Comparison of ENCODE assay signal across 18 cellular contexts in genomic region chr3:133531981-133532380, GRCh38. TPM values are rescaled to one million over a fixed set of nuclear protein-coding genes. Genes with fewer than 3 reads are reported as not detected.
DNase-seq lines count a peak whose midpoint lies in the region; ATAC-seq and TF ChIP-seq lines count a peak whose summit lies in the region.
"Had no signal": no experiment of that assay in that cellular context is flagged by ENCODE, and none has a peak within 500 bp of the region (broad histone marks: within the 10 kb centered on the region; RNA-seq: fewer than 3 reads in every experiment).

No MANE protein-coding gene starts in this region.

- H3K4me3 ChIP-seq in mesenchymal stem cell (ENCODE audit: insufficient read depth in 1 of 2, low read depth in 1 of 2, low read length in 2 of 2) = no peak overlapping the region

- H3K14ac ChIP-seq in mesenchymal stem cell (ENCODE audit: low read length in 2 of 2) = no peak overlapping the region

- peaks cover 5% of the 10 kb centered on the region for H3K9me3 ChIP-seq in mesenchymal stem cell (ENCODE audit: control insufficient read depth, low read length)

- H3K4me1 Mint-ChIP-seq in chondrocyte (ENCODE audit: low read depth) = peaks cover 33% of the 10 kb centered on the region
- no peaks in the 10 kb centered on the region for H3K4me1 Mint-ChIP-seq in natural killer cell
- H3K4me1 Mint-ChIP-seq: activated naive CD8-positive, alpha-beta T cell treated with anti-CD3 and anti-CD28 coated beads for 36 hours; central memory CD8-positive, alpha-beta T cell had no signal

- H3K27ac Mint-ChIP-seq in chondrocyte (ENCODE audit: unreplicated experiment) = peak overlapping the region; percentile 63
- H3K27ac Mint-ChIP-seq in natural killer cell = no peak overlapping the region
- H3K27ac Mint-ChIP-seq: activated naive CD8-positive, alpha-beta T cell treated with anti-CD3 and anti-CD28 coated beads for 36 hours; naive thymus-derived CD4-positive, alpha-beta T cell; stimulated activated naive CD8-positive, alpha-beta T cell treated with anti-CD3 and anti-CD28 coated beads, Interleukin-15, Interleukin-2, amounts not matched to agents 100 ng/mL and 50 ng/mL, for 24 hours had no signal

- H3K79me1 ChIP-seq in mesenchymal stem cell (replicated peaks; ENCODE audit: low read length, poor library complexity, severe bottlenecking) = no peaks in the 10 kb centered on the region

- H3K36me3 Mint-ChIP-seq in chondrocyte (ENCODE audit: low read depth) (no peaks in the 10 kb centered on the region), natural killer cell (no peaks in the 10 kb centered on the region)
- H3K36me3 Mint-ChIP-seq: activated naive CD8-positive, alpha-beta T cell treated with anti-CD3 and anti-CD28 coated beads for 36 hours had no signal

- H2BK120ac ChIP-seq in mesenchymal stem cell (ENCODE audit: low read depth, low read length) = peak overlapping the region; percentile 54

- WGBS in mesenchymal stem cell = 22% methylated on average over 4 of the region's 5 CpGs

- H4K8ac ChIP-seq in mesenchymal stem cell (ENCODE audit: low read length) = no peak overlapping the region

- H2BK12ac ChIP-seq in mesenchymal stem cell (ENCODE audit: low read length in 2 of 2) = peak overlapping the region; percentile 41 to 90

- H2BK5ac ChIP-seq in mesenchymal stem cell (ENCODE audit: low read depth, low read length, poor library complexity, severe bottlenecking) = no peak overlapping the region

- intact Hi-C loops in natural killer cell (cut with micrococcal nuclease) = no loop called here

- H3K9me3 Mint-ChIP-seq in chondrocyte (ENCODE audit: low read depth) (peaks cover 8% of the 10 kb centered on the region), natural killer cell (peaks cover 0 to 2% of the 10 kb centered on the region in 2 donors)
- H3K9me3 Mint-ChIP-seq: central memory CD8-positive, alpha-beta T cell had no signal

- no peak overlapping the region for H2AFZ ChIP-seq in mesenchymal stem cell (ENCODE audit: low read depth, low read length)

- peak overlapping the region in 1 of 2 experiments; percentile 32 for H3K4ac ChIP-seq in mesenchymal stem cell (ENCODE audit: low read depth in 1 of 2, low read length in 2 of 2)

- no peaks in the 10 kb centered on the region for H3K36me3 ChIP-seq in mesenchymal stem cell (ENCODE audit: control insufficient read depth in 1 of 2, insufficient read depth in 2 of 2, low read depth in 1 of 2, low read length in 2 of 2)

- no peak for ATAC-seq in natural killer cell
- ATAC-seq: activated T-cell treated with anti-CD3 and anti-CD28 coated beads, Interleukin-2, amount 50 U/mL, for 4 hours; naive thymus-derived CD4-positive, alpha-beta T cell had no signal

- H3K23ac ChIP-seq in mesenchymal stem cell (ENCODE audit: low read length in 2 of 2) = no peak overlapping the region

- no peak overlapping the region for H4K91ac ChIP-seq in mesenchymal stem cell (ENCODE audit: low read length)

- DNase-seq in AG08396 (ENCODE audit: low spot score) (peak; percentile 67), HS-5 (ENCODE audit: low read depth) (peak; percentile 66), chondrocyte (ENCODE audit: low spot score) (no peak), mesenchymal stem cell (peak; percentile 76), activated T-cell treated with anti-CD3 and anti-CD28 coated beads for 4 hours (no peak), natural killer cell (no peak), midbrain (lab: John Stamatoyannopoulos, UW) (no peak)
- no peak for DNase-seq in activated CD4-positive, alpha-beta T cell treated with anti-CD3 and anti-CD28 coated beads, Interleukin-2, amount 50 U/mL, for 4 hours
- DNase-seq: activated CD4-positive, alpha-beta T cell treated with anti-CD3 and anti-CD28 coated beads, Interleukin-2, amount 50 U/mL, for 48 hours; activated naive CD8-positive, alpha-beta T cell treated with anti-CD3 and anti-CD28 coated beads for 36 hours; activated T-cell treated with anti-CD3 and anti-CD28 coated beads, Interleukin-2, amount 50 U/mL, for 4 hours; glutamatergic neuron; naive thymus-derived CD4-positive, alpha-beta T cell; NCI-H1105; NCI-H774; retina had no signal

- peak overlapping the region; percentile 14 to 75 for H3K18ac ChIP-seq in mesenchymal stem cell (ENCODE audit: low read depth in 1 of 2, low read length in 2 of 2)

- no peak overlapping the region for H2BK15ac ChIP-seq in mesenchymal stem cell (ENCODE audit: low read depth, poor library complexity, severe bottlenecking)

- H3K4me3 Mint-ChIP-seq in chondrocyte (ENCODE audit: unreplicated experiment) (no peak overlapping the region), natural killer cell (no peak overlapping the region)
- H3K4me3 Mint-ChIP-seq: activated naive CD8-positive, alpha-beta T cell treated with anti-CD3 and anti-CD28 coated beads for 36 hours; activated T-cell treated with anti-CD3 and anti-CD28 coated beads, Interleukin-2, amount 50 U/mL, for 4 hours; central memory CD8-positive, alpha-beta T cell; naive thymus-derived CD4-positive, alpha-beta T cell; stimulated activated naive CD8-positive, alpha-beta T cell treated with anti-CD3 and anti-CD28 coated beads, Interleukin-15, Interleukin-2, amounts not matched to agents 100 ng/mL and 50 ng/mL, for 24 hours had no signal

- TF ChIP-seq CTCF in chondrocyte (IDR thresholded peaks at IDR 0.05) (no peak), natural killer cell (IDR thresholded peaks at IDR 0.05) (no peak)

- no peak overlapping the region for H3K9ac ChIP-seq in mesenchymal stem cell (ENCODE audit: low read length)

- no peaks in the 10 kb centered on the region for H3K27me3 ChIP-seq in mesenchymal stem cell (ENCODE audit: control insufficient read depth in 1 of 2, insufficient read depth in 1 of 2, low read length in 2 of 2)

- no peak overlapping the region for H3K4me2 ChIP-seq in mesenchymal stem cell (ENCODE audit: low read length, poor library complexity, severe bottlenecking)

- H3K27me3 Mint-ChIP-seq in chondrocyte (ENCODE audit: low read depth) = no peaks in the 10 kb centered on the region
- peaks cover 9 to 15% of the 10 kb centered on the region in 2 donors for H3K27me3 Mint-ChIP-seq in natural killer cell (ENCODE audit: low read depth in 2 of 2)
- H3K27me3 Mint-ChIP-seq: activated naive CD8-positive, alpha-beta T cell treated with anti-CD3 and anti-CD28 coated beads for 36 hours; naive thymus-derived CD4-positive, alpha-beta T cell; stimulated activated naive CD8-positive, alpha-beta T cell treated with anti-CD3 and anti-CD28 coated beads, Interleukin-15, Interleukin-2, amounts not matched to agents 100 ng/mL and 50 ng/mL, for 24 hours had no signal

- H3K4me1 ChIP-seq in mesenchymal stem cell (ENCODE audit: control insufficient read depth, insufficient read depth, low read depth, low read length) = peaks cover 10% of the 10 kb centered on the region

- no peak overlapping the region for H3K27ac ChIP-seq in mesenchymal stem cell (ENCODE audit: low read length, poor library complexity, severe bottlenecking)

- H2AK5ac ChIP-seq in mesenchymal stem cell (ENCODE audit: low read length, severe bottlenecking) = no peak overlapping the region

RNA-seq across cellular contexts. Expression of gene CDV3, which starts 41.5 kb away (rescaled TPM):
- total RNA-seq in chondrocyte (133 to 192 TPM (median 184 TPM) in 3 replicates), natural killer cell (100 to 1,000 TPM; 214 to 229 (median 228) TPM)
- polyA plus RNA-seq in mesenchymal stem cell (2013, experiment 1 of 2) = 149 TPM
- polyA plus RNA-seq in mesenchymal stem cell (2013, experiment 2 of 2) = 153 TPM

Comparison
In these comparisons a context has a peak if more than half of its experiments do, and no peak if none do; other contexts are left out.
1. DNase-seq: peak in AG08396 (single experiment), HS-5 (single experiment) and mesenchymal stem cell (single experiment); none in chondrocyte (single experiment), activated CD4-positive, alpha-beta T cell treated with anti-CD3 and anti-CD28 coated beads, Interleukin-2, amount 50 U/mL, for 4 hours (0 of 2), activated T-cell treated with anti-CD3 and anti-CD28 coated beads for 4 hours (single experiment), natural killer cell (single experiment) and midbrain (single experiment).